In the genomic region with DNA sequence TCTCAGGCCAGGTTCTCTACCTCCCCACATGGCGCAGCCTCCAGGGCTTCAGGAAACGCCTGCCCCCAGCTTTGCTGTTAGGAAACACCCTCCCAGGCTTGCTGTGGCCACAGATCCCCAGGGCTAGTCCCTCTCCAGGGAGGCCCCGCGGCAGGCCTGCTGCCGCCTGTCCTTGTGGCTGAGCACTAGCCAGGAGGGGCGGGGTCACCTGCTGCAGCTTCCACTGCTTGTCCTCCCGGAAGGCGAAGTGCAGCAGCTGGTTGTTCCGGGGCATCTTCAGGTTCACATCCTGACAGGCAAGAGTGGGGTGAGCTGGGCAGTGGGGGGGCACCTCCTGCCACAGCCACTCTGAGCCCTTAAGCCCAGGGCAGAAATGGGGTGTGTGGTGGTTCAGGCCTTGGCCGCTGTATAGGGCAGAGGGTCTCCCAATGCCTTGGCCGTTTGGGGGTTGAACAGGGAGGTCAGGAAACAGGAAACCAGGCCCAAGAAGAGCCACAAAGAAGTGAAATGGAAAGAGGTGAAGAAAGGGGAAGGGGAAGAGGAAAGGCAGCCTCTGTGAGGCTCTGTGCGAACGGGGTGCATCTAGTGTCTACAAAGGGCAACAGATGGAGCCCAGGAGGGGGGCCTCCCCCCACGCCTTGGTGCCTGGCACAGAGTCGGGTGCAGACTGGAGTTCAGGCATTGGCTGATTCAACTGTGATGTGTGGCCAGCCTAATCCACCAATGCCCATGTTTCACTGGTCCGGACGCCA, we compare ENCODE assay signal across 1 cellular context.
A peak's percentile ranks its signal among the peaks of the same experiment; 100 is the strongest.
TF ChIP-seq lines count a peak whose summit lies in the region.

No MANE protein-coding gene starts in this region.

TF ChIP-seq in K562, 482 proteins besides CTCF, POLR2A, EP300 and RAD21 (continues in another document):
- TF ChIP-seq MAZ (CRISPR knock-in tag; conservative IDR thresholded peaks at IDR 0.05 in 1 of 2, IDR thresholded peaks at IDR 0.05 in 1 of 2) (no peak), ATF1 (CRISPR knock-in tag; IDR thresholded peaks at IDR 0.05) (no peak), ATF1 (tag; IDR thresholded peaks at IDR 0.05) (no peak), ZNF174 (CRISPR knock-in tag; IDR thresholded peaks at IDR 0.05) (no peak), ZBTB8A (IDR thresholded peaks at IDR 0.05; ENCODE audit: partially characterized antibody) (no peak), NR3C1 (CRISPR knock-in tag; IDR thresholded peaks at IDR 0.05) (no peak), TCF7 (IDR thresholded peaks at IDR 0.05; ENCODE audit: borderline replicate concordance) (no peak), CREB1 (IDR thresholded peaks at IDR 0.05) (no peak), CREB1 (CRISPR knock-in tag; IDR thresholded peaks at IDR 0.05) (no peak), MECOM (CRISPR knock-in tag; IDR thresholded peaks at IDR 0.05) (no peak), SIN3A (IDR thresholded peaks at IDR 0.05; ENCODE audit: borderline replicate concordance in 2 of 2, control insufficient read depth in 1 of 2, low read depth in 2 of 2, low read length in 2 of 2) (no peak), SMAD3 (CRISPR knock-in tag; conservative IDR thresholded peaks at IDR 0.05) (no peak), U2AF2 (optimal IDR thresholded peaks at IDR 0.05; ENCODE audit: low read depth, low read length) (no peak), BMI1 (IDR thresholded peaks at IDR 0.05; ENCODE audit: low read length) (no peak), KLF10 (CRISPR knock-in tag; IDR thresholded peaks at IDR 0.05) (no peak), PHTF2 (CRISPR knock-in tag; IDR thresholded peaks at IDR 0.05) (no peak), IFI16 (CRISPR knock-in tag; IDR thresholded peaks at IDR 0.05) (no peak), YY1 (IDR thresholded peaks at IDR 0.05; ENCODE audit: borderline replicate concordance in 1 of 3, control insufficient read depth in 1 of 3, extremely low read depth in 1 of 3, insufficient read depth in 3 of 3, insufficient read length in 1 of 3, insufficient replicate concordance in 2 of 3, low read depth in 1 of 3, low read length in 2 of 3) (no peak), BACH1 (tag; IDR thresholded peaks at IDR 0.05) (no peak), XRCC3 (IDR thresholded peaks at IDR 0.05) (no peak), ZNF696 (CRISPR knock-in tag; conservative IDR thresholded peaks at IDR 0.05) (no peak), SNIP1 (IDR thresholded peaks at IDR 0.05; ENCODE audit: low read depth) (no peak), PHF8 (IDR thresholded peaks at IDR 0.05; ENCODE audit: borderline replicate concordance, low read length) (peak; percentile 31; the same call in 1 of the 2 replicates), NR2C1 (IDR thresholded peaks at IDR 0.05) (peak; percentile 54; the same call in 1 of the 2 replicates), NR2C1 (tag; IDR thresholded peaks at IDR 0.05) (peak; percentile 63), STAT5B (CRISPR knock-in tag; IDR thresholded peaks at IDR 0.05) (no peak), SLC30A9 (CRISPR knock-in tag; IDR thresholded peaks at IDR 0.05) (no peak), ZFX (CRISPR knock-in tag; IDR thresholded peaks at IDR 0.05) (peak; percentile 39), CBX1 (IDR thresholded peaks at IDR 0.05; ENCODE audit: low read depth) (no peak), NFRKB (IDR thresholded peaks at IDR 0.05; ENCODE audit: low read depth) (no peak), ZNF140 (CRISPR knock-in tag; IDR thresholded peaks at IDR 0.05) (no peak), POLR2G (IDR thresholded peaks at IDR 0.05; ENCODE audit: low read depth, low read length) (0 out of 2 replicates have a peak, but pooled peaks have one; percentile 31), MTF1 (CRISPR knock-in tag; IDR thresholded peaks at IDR 0.05; ENCODE audit: borderline replicate concordance) (no peak)
- TF ChIP-seq, protein P1, sequence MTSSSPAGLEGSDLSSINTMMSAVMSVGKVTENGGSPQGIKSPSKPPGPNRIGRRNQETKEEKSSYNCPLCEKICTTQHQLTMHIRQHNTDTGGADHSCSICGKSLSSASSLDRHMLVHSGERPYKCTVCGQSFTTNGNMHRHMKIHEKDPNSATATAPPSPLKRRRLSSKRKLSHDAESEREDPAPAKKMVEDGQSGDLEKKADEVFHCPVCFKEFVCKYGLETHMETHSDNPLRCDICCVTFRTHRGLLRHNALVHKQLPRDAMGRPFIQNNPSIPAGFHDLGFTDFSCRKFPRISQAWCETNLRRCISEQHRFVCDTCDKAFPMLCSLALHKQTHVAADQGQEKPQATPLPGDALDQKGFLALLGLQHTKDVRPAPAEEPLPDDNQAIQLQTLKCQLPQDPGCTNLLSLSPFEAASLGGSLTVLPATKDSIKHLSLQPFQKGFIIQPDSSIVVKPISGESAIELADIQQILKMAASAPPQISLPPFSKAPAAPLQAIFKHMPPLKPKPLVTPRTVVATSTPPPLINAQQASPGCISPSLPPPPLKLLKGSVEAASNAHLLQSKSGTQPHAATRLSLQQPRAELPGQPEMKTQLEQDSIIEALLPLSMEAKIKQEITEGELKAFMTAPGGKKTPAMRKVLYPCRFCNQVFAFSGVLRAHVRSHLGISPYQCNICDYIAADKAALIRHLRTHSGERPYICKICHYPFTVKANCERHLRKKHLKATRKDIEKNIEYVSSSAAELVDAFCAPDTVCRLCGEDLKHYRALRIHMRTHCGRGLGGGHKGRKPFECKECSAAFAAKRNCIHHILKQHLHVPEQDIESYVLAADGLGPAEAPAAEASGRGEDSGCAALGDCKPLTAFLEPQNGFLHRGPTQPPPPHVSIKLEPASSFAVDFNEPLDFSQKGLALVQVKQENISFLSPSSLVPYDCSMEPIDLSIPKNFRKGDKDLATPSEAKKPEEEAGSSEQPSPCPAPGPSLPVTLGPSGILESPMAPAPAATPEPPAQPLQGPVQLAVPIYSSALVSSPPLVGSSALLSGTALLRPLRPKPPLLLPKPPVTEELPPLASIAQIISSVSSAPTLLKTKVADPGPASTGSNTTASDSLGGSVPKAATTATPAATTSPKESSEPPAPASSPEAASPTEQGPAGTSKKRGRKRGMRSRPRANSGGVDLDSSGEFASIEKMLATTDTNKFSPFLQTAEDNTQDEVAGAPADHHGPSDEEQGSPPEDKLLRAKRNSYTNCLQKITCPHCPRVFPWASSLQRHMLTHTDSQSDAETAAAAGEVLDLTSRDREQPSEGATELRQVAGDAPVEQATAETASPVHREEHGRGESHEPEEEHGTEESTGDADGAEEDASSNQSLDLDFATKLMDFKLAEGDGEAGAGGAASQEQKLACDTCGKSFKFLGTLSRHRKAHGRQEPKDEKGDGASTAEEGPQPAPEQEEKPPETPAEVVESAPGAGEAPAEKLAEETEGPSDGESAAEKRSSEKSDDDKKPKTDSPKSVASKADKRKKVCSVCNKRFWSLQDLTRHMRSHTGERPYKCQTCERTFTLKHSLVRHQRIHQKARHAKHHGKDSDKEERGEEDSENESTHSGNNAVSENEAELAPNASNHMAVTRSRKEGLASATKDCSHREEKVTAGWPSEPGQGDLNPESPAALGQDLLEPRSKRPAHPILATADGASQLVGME (CRISPR knock-in tag; IDR thresholded peaks at IDR 0.05): no peak
- TF ChIP-seq, protein P2, sequence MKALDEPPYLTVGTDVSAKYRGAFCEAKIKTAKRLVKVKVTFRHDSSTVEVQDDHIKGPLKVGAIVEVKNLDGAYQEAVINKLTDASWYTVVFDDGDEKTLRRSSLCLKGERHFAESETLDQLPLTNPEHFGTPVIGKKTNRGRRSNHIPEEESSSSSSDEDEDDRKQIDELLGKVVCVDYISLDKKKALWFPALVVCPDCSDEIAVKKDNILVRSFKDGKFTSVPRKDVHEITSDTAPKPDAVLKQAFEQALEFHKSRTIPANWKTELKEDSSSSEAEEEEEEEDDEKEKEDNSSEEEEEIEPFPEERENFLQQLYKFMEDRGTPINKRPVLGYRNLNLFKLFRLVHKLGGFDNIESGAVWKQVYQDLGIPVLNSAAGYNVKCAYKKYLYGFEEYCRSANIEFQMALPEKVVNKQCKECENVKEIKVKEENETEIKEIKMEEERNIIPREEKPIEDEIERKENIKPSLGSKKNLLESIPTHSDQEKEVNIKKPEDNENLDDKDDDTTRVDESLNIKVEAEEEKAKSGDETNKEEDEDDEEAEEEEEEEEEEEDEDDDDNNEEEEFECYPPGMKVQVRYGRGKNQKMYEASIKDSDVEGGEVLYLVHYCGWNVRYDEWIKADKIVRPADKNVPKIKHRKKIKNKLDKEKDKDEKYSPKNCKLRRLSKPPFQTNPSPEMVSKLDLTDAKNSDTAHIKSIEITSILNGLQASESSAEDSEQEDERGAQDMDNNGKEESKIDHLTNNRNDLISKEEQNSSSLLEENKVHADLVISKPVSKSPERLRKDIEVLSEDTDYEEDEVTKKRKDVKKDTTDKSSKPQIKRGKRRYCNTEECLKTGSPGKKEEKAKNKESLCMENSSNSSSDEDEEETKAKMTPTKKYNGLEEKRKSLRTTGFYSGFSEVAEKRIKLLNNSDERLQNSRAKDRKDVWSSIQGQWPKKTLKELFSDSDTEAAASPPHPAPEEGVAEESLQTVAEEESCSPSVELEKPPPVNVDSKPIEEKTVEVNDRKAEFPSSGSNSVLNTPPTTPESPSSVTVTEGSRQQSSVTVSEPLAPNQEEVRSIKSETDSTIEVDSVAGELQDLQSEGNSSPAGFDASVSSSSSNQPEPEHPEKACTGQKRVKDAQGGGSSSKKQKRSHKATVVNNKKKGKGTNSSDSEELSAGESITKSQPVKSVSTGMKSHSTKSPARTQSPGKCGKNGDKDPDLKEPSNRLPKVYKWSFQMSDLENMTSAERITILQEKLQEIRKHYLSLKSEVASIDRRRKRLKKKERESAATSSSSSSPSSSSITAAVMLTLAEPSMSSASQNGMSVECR (CRISPR knock-in tag; IDR thresholded peaks at IDR 0.05): no peak
- TF ChIP-seq, protein P3, sequence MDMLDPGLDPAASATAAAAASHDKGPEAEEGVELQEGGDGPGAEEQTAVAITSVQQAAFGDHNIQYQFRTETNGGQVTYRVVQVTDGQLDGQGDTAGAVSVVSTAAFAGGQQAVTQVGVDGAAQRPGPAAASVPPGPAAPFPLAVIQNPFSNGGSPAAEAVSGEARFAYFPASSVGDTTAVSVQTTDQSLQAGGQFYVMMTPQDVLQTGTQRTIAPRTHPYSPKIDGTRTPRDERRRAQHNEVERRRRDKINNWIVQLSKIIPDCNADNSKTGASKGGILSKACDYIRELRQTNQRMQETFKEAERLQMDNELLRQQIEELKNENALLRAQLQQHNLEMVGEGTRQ (CRISPR knock-in tag; IDR thresholded peaks at IDR 0.05): 0 out of 2 replicates have a peak, but pooled peaks have one; percentile 2
- TF ChIP-seq, protein P4, sequence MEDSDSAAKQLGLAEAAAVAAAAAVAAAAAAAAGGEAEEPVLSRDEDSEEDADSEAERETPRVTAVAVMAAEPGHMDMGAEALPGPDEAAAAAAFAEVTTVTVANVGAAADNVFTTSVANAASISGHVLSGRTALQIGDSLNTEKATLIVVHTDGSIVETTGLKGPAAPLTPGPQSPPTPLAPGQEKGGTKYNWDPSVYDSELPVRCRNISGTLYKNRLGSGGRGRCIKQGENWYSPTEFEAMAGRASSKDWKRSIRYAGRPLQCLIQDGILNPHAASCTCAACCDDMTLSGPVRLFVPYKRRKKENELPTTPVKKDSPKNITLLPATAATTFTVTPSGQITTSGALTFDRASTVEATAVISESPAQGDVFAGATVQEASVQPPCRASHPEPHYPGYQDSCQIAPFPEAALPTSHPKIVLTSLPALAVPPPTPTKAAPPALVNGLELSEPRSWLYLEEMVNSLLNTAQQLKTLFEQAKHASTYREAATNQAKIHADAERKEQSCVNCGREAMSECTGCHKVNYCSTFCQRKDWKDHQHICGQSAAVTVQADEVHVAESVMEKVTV (CRISPR knock-in tag; IDR thresholded peaks at IDR 0.05): no peak
- TF ChIP-seq, protein P5, sequence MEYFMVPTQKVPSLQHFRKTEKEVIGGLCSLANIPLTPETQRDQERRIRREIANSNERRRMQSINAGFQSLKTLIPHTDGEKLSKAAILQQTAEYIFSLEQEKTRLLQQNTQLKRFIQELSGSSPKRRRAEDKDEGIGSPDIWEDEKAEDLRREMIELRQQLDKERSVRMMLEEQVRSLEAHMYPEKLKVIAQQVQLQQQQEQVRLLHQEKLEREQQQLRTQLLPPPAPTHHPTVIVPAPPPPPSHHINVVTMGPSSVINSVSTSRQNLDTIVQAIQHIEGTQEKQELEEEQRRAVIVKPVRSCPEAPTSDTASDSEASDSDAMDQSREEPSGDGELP (CRISPR knock-in tag; IDR thresholded peaks at IDR 0.05; ENCODE audit: borderline replicate concordance): peak; percentile 70
- TF ChIP-seq, protein P6, sequence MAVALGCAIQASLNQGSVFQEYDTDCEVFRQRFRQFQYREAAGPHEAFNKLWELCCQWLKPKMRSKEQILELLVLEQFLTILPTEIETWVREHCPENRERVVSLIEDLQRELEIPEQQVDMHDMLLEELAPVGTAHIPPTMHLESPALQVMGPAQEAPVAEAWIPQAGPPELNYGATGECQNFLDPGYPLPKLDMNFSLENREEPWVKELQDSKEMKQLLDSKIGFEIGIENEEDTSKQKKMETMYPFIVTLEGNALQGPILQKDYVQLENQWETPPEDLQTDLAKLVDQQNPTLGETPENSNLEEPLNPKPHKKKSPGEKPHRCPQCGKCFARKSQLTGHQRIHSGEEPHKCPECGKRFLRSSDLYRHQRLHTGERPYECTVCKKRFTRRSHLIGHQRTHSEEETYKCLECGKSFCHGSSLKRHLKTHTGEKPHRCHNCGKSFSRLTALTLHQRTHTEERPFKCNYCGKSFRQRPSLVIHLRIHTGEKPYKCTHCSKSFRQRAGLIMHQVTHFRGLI (CRISPR knock-in tag; IDR thresholded peaks at IDR 0.05): no peak
- TF ChIP-seq, protein P7, sequence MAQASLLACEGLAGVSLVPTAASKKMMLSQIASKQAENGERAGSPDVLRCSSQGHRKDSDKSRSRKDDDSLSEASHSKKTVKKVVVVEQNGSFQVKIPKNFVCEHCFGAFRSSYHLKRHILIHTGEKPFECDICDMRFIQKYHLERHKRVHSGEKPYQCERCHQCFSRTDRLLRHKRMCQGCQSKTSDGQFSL (CRISPR knock-in tag; IDR thresholded peaks at IDR 0.05): peak; percentile 47; the same call in 1 of the 2 replicates
- TF ChIP-seq, protein P7 (tag; IDR thresholded peaks at IDR 0.05): no peak
